ENCODE assay signal across 22 cellular contexts in the genomic region with DNA sequence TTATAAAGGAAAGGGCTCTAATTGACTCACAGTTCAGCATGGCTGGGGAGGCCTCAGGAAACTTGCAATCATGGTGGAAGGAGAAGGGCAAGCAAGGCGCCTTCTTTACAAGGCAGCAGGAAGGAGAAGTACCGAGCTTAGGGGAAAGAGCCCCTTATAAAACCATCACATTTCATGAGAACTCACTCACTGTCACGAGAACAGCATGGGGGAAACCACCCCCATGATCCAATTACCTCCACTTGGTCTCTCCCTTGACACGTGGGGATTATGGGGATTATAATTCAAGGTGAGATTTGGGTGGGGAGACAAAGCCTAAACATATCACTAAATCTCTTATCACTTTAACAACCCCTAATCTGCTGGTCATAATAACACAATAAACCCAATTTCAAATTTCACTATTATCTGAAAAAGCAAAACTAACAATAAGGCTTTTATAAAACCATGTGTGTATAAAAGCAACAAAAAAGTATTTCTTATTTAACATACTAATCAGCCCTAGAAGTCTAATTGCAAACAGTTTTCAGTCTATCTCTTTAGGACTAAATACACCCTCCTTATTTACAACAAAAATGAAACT. TPM values are rescaled to one million over a fixed set of nuclear protein-coding genes. Genes with fewer than 3 reads are reported as not detected.
DNase-seq lines count a peak whose midpoint lies in the region; FAIRE-seq and TF ChIP-seq lines count a peak whose summit lies in the region.
"Had no signal": no experiment of that assay in that cellular context is flagged by ENCODE, and none has a peak within 500 bp of the region (broad histone marks: within the 10 kb centered on the region; RNA-seq: fewer than 3 reads in every experiment).

No MANE protein-coding gene starts in this region.

- H3K4me3 Mint-ChIP-seq in activated naive CD8-positive, alpha-beta T cell: no peak overlapping the region
- H3K4me3 Mint-ChIP-seq in activated naive CD8-positive, alpha-beta T cell treated with anti-CD3 and anti-CD28 coated beads for 36 hours: no peak overlapping the region
- H3K4me3 Mint-ChIP-seq: CD4-positive, alpha-beta T cell; IgD-negative memory B cell had no signal

- no peaks in the 10 kb centered on the region for H4K20me1 ChIP-seq in OCI-LY7 (ENCODE audit: insufficient read depth, low read length)

- intact Hi-C loops in OCI-LY7 (cut with micrococcal nuclease; ENCODE audit: unreplicated experiment): no loop called here

- BruUV-seq in OCI-LY7 (replicated peaks; lab: Mats Ljungman, UMichigan): no TSS peak

- no peak overlapping the region for H3K4me2 ChIP-seq in OCI-LY7 (ENCODE audit: low read length)

- H3K27ac ChIP-seq in WERI-Rb-1 (peak overlapping the region; percentile 51; the same call in 1 of the 2 replicates), OCI-LY7 (ENCODE audit: low read depth, low read length, poor library complexity, severe bottlenecking) (no peak overlapping the region)
- H3K27ac ChIP-seq: BLaER1 treated with 17β-estradiol and CSF1 and Interleukin-3, amounts not matched to agents 10 nM and 100 nM had no signal

- H3K36me3 Mint-ChIP-seq in activated naive CD8-positive, alpha-beta T cell: peaks cover 2% of the 10 kb centered on the region
- H3K36me3 Mint-ChIP-seq in activated naive CD8-positive, alpha-beta T cell treated with anti-CD3 and anti-CD28 coated beads for 36 hours: peaks cover 16% of the 10 kb centered on the region

- H3K9me3 Mint-ChIP-seq in activated naive CD8-positive, alpha-beta T cell (ENCODE audit: low read depth): no peaks in the 10 kb centered on the region
- H3K9me3 Mint-ChIP-seq in activated naive CD8-positive, alpha-beta T cell treated with anti-CD3 and anti-CD28 coated beads for 36 hours: no peaks in the 10 kb centered on the region
- H3K9me3 Mint-ChIP-seq: CD4-positive, alpha-beta T cell; IgD-negative memory B cell had no signal

- no peaks in the 10 kb centered on the region for H3K79me2 ChIP-seq in OCI-LY7 (ENCODE audit: insufficient read depth, low read depth, low read length)

- CTCF ChIA-PET in OCI-LY7 (lab: Charles Lee; ENCODE audit: unreplicated experiment): no interaction called here

- H3K27me3 ChIP-seq in WERI-Rb-1 (ENCODE audit: insufficient read depth, low read depth, severe bottlenecking): no peaks in the 10 kb centered on the region
- H3K27me3 ChIP-seq: BLaER1 treated with 17β-estradiol and CSF1 and Interleukin-3, amounts not matched to agents 10 nM and 100 nM had no signal

- FAIRE-seq in urothelium cell line (lab: Jason Lieb, UNC): no peak
- FAIRE-seq: GM12892, GM19239, H1 had no signal

- peak overlapping the region; percentile 34 for H3K27ac Mint-ChIP-seq in activated naive CD8-positive, alpha-beta T cell
- no peak overlapping the region for H3K27ac Mint-ChIP-seq in activated naive CD8-positive, alpha-beta T cell treated with anti-CD3 and anti-CD28 coated beads for 36 hours
- H3K27ac Mint-ChIP-seq: CD4-positive, alpha-beta T cell; IgD-negative memory B cell had no signal

- H3K36me3 ChIP-seq in WERI-Rb-1: no peaks in the 10 kb centered on the region
- no peaks in the 10 kb centered on the region for H3K36me3 ChIP-seq in OCI-LY7 (ENCODE audit: insufficient read depth, low read length)

- H3K4me3 ChIP-seq in NB4 (ENCODE audit: low read depth, low read length) (no peak overlapping the region), WERI-Rb-1 (ENCODE audit: low read depth, low read length) (no peak overlapping the region), OCI-LY7 (ENCODE audit: low read depth, low read length, poor library complexity, severe bottlenecking) (no peak overlapping the region)
- H3K4me3 ChIP-seq: BLaER1 treated with 17β-estradiol and CSF1 and Interleukin-3, amounts not matched to agents 10 nM and 100 nM had no signal

- DNase-seq in activated naive CD8-positive, alpha-beta T cell treated with anti-CD3 and anti-CD28 coated beads for 36 hours: no peak
- DNase-seq in NB4 (ENCODE audit: low read depth): peak; percentile 9
- peak; percentile 60 for DNase-seq in WERI-Rb-1
- DNase-seq in G401 (ENCODE audit: low spot score): no peak
- DNase-seq in urothelium cell line (ENCODE audit: low spot score): no peak
- no peak for DNase-seq in OCI-LY7 (ENCODE audit: low spot score)
- no peak for DNase-seq in DMS 273 (lab: John Stamatoyannopoulos, UW; ENCODE audit: unreplicated experiment)
- DNase-seq: 8988T; ACHN; Calu3; CD4-positive, alpha-beta T cell; DMS153; DMS79 treated with DMSO at 0.1 percent for 48 hours; EL; GDM1; HCEC 1CT had no signal

- no peak for TF ChIP-seq POLR2A in NB4 (IDR thresholded peaks at IDR 0.05; ENCODE audit: extremely low read depth, insufficient read length)

- H3K9me2 ChIP-seq in OCI-LY7 (ENCODE audit: insufficient read depth, low read length): no peaks in the 10 kb centered on the region

- no peaks in the 10 kb centered on the region for H3K9me3 ChIP-seq in WERI-Rb-1 (ENCODE audit: severe bottlenecking)
- no peaks in the 10 kb centered on the region for H3K9me3 ChIP-seq in OCI-LY7 (ENCODE audit: low read length)
- H3K9me3 ChIP-seq: BLaER1 treated with 17β-estradiol and CSF1 and Interleukin-3, amounts not matched to agents 10 nM and 100 nM had no signal

- no peaks in the 10 kb centered on the region for H3K27me3 Mint-ChIP-seq in activated naive CD8-positive, alpha-beta T cell
- no peaks in the 10 kb centered on the region for H3K27me3 Mint-ChIP-seq in activated naive CD8-positive, alpha-beta T cell treated with anti-CD3 and anti-CD28 coated beads for 36 hours
- H3K27me3 Mint-ChIP-seq: CD4-positive, alpha-beta T cell; IgD-negative memory B cell had no signal

- TF ChIP-seq CTCF in NB4 (IDR thresholded peaks at IDR 0.05; ENCODE audit: low read depth, low read length): no peak
- TF ChIP-seq CTCF in WERI-Rb-1 (IDR thresholded peaks at IDR 0.05; ENCODE audit: low read depth, low read length): no peak
- TF ChIP-seq CTCF in OCI-LY7 (conservative IDR thresholded peaks at IDR 0.05; ENCODE audit: low read length): no peak

- H3K4me1 ChIP-seq in OCI-LY7 (ENCODE audit: insufficient read depth, low read length, poor library complexity, severe bottlenecking): no peaks in the 10 kb centered on the region

- H2AFZ ChIP-seq in OCI-LY7 (ENCODE audit: low read length): no peak overlapping the region

- H3K4me1 Mint-ChIP-seq in activated naive CD8-positive, alpha-beta T cell (ENCODE audit: low read depth): peaks cover 42% of the 10 kb centered on the region
- H3K4me1 Mint-ChIP-seq in activated naive CD8-positive, alpha-beta T cell treated with anti-CD3 and anti-CD28 coated beads for 36 hours: peaks cover 40% of the 10 kb centered on the region

- POLR2A ChIA-PET in OCI-LY7 (lab: Charles Lee): no interaction called here

- in situ Hi-C loops in G401 (cut with HindIII; ENCODE audit: low sequenced_read_pairs): no loop called here

RNA-seq across cellular contexts. Expression of a gene that starts 43.2 kb away (rescaled TPM):
- 10 to 100 TPM; 20.8 to 21.3 TPM for total RNA-seq in activated naive CD8-positive, alpha-beta T cell treated with anti-CD3 and anti-CD28 coated beads for 36 hours
- total RNA-seq in G401 (2014; rRNA removed; shearing (Covaris generic)): 3.6 and 4.6 TPM in 2 replicates
- total RNA-seq in OCI-LY7 (2014; rRNA removed; shearing (Covaris generic)): 10.4 and 11.8 TPM in 2 replicates
- total RNA-seq in OCI-LY7 (2022): 22.3 and 23.5 TPM in 2 replicates

Comparison
In these comparisons a context has a peak if more than half of its experiments do, and no peak if none do; other contexts are left out.
1. DNase-seq: peak in NB4 (single experiment) and WERI-Rb-1 (single experiment); none in activated naive CD8-positive, alpha-beta T cell treated with anti-CD3 and anti-CD28 coated beads for 36 hours (single experiment), G401 (single experiment), urothelium cell line (single experiment), OCI-LY7 (single experiment) and DMS 273 (single experiment).